ENCODE assay signal across 25 cellular contexts in the genomic region with DNA sequence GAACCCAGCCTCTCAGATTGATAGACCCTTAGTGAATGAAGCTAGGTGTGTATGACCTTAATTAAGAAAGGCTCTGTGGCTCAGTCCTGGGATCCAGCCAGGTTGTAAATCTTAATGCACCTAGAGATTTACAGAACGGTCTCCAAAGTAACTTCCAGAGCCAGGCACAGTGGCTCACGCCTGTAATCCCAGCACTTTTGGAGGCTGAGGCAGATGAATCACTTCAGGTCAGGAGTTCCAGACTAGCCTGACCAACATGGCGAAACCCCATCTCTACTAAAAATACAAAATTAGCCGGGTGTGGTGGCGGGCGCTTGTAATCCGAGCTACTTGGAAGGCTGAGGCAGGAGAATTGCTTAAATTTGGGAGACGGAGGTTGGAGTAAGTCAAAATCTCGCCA. TPM values are rescaled to one million over a fixed set of nuclear protein-coding genes. Genes with fewer than 3 reads are reported as not detected.
DNase-seq lines count a peak whose midpoint lies in the region; ATAC-seq and TF ChIP-seq lines count a peak whose summit lies in the region.
"Had no signal": no experiment of that assay in that cellular context is flagged by ENCODE, and none has a peak within 500 bp of the region (broad histone marks: within the 10 kb centered on the region; RNA-seq: fewer than 3 reads in every experiment).

No MANE protein-coding gene starts in this region.

- H3K9me3 Mint-ChIP-seq in activated T-cell treated with anti-CD3 and anti-CD28 coated beads, Interleukin-2, amount 50 U/mL, for 24 hours: no peaks in the 10 kb centered on the region
- no peaks in the 10 kb centered on the region for H3K9me3 Mint-ChIP-seq in activated T-cell treated with anti-CD3 and anti-CD28 coated beads, Interleukin-2, amount 50 U/mL, for 72 hours
- H3K9me3 Mint-ChIP-seq in stimulated activated effector memory CD8-positive, alpha-beta T cell treated with anti-CD3 and anti-CD28 coated beads, Interleukin-12 subunit alpha, Interleukin-12 subunit beta, amount 100 ng/mL, for 72 hours: no peaks in the 10 kb centered on the region
- H3K9me3 Mint-ChIP-seq: CD4-positive, alpha-beta T cell; H9; HFFc6 had no signal

- H2BK15ac ChIP-seq in IMR-90 (ENCODE audit: low read depth, low read length): no peak overlapping the region

- H3K79me1 ChIP-seq in IMR-90 (ENCODE audit: low read depth in 1 of 2, low read length in 2 of 2): peaks cover 5 to 6% of the 10 kb centered on the region in 2 experiments; a peak in 2 of 4 replicates

- WGBS in IMR-90 (ENCODE audit: extremely low coverage in 2 of 2, insufficient read length in 1 of 2), 2 experiments: 82 to 100% methylated on average over 1 of the region's 9 CpGs
- 85 to 93% methylated on average over 7 to 9 of the region's 9 CpGs for WGBS in esophagus squamous epithelium, 2 donors

- H3K36me3 ChIP-seq in IMR-90 (ENCODE audit: control insufficient read depth, insufficient read depth, low read length): peaks cover 45% of the 10 kb centered on the region
- H3K36me3 ChIP-seq in esophagus squamous epithelium: peaks cover 14 to 100% (median 30%) of the 10 kb centered on the region in 3 donors

- in situ Hi-C loops in IMR-90 (cut with MboI; ENCODE audit: low sequenced_read_pairs): no loop called here

- peaks cover 98% of the 10 kb centered on the region for H3K36me3 Mint-ChIP-seq in activated T-cell treated with anti-CD3 and anti-CD28 coated beads, Interleukin-2, amount 50 U/mL, for 24 hours (ENCODE audit: low read depth)
- H3K36me3 Mint-ChIP-seq in activated T-cell treated with anti-CD3 and anti-CD28 coated beads, Interleukin-2, amount 50 U/mL, for 72 hours (ENCODE audit: insufficient read depth in 2 of 2): peaks cover 9 to 36% of the 10 kb centered on the region in 2 donors
- peaks cover 100% of the 10 kb centered on the region for H3K36me3 Mint-ChIP-seq in stimulated activated effector memory CD8-positive, alpha-beta T cell treated with anti-CD3 and anti-CD28 coated beads, Interleukin-12 subunit alpha, Interleukin-12 subunit beta, amount 100 ng/mL, for 72 hours

- no peak overlapping the region for H3K4me2 ChIP-seq in IMR-90 (ENCODE audit: low read depth, low read length)
- H3K4me2 ChIP-seq: PC-9, SK-N-SH had no signal

- H3K4ac ChIP-seq in IMR-90 (ENCODE audit: low read depth, low read length): no peak overlapping the region

- CTCF ChIA-PET in IMR-90 (lab: Yijun Ruan, JAX): no interaction called here

- no peaks in the 10 kb centered on the region for H4K20me1 ChIP-seq in IMR-90 (ENCODE audit: insufficient read depth, low read length)

- no peaks in the 10 kb centered on the region for H3K27me3 Mint-ChIP-seq in activated T-cell treated with anti-CD3 and anti-CD28 coated beads, Interleukin-2, amount 50 U/mL, for 24 hours
- no peaks in the 10 kb centered on the region for H3K27me3 Mint-ChIP-seq in activated T-cell treated with anti-CD3 and anti-CD28 coated beads, Interleukin-2, amount 50 U/mL, for 72 hours (ENCODE audit: low read depth)
- H3K27me3 Mint-ChIP-seq: CD4-positive, alpha-beta T cell had no signal

- no peak overlapping the region for H2BK120ac ChIP-seq in IMR-90 (ENCODE audit: low read depth, low read length)

- H3K4me1 ChIP-seq in IMR-90 (ENCODE audit: control insufficient read depth, insufficient read depth, low read length) (no peaks in the 10 kb centered on the region), esophagus squamous epithelium (no peaks in the 10 kb centered on the region)
- H3K4me1 ChIP-seq: BE2C had no signal

- H3K14ac ChIP-seq in IMR-90 (replicated peaks; ENCODE audit: low read depth, low read length): no peak overlapping the region

- H2AK9ac ChIP-seq in IMR-90 (replicated peaks; ENCODE audit: low read depth, low read length, poor library complexity): no peak overlapping the region

- TF ChIP-seq CTCF in IMR-90 (conservative IDR thresholded peaks at IDR 0.05; ENCODE audit: low read depth, low read length) (no peak), esophagus squamous epithelium (IDR thresholded peaks at IDR 0.05) (no peak)

- H2AFZ ChIP-seq in IMR-90 (replicated peaks; ENCODE audit: low read length, poor library complexity): no peak overlapping the region
- H2AFZ ChIP-seq: GM23248, PC-9 had no signal

- ATAC-seq in activated T-cell treated with anti-CD3 and anti-CD28 coated beads, Interleukin-2, amount 50 U/mL, for 72 hours (replicated peaks in 1 of 2): no peak
- no peak for ATAC-seq in IMR-90 (ENCODE audit: low read depth)
- ATAC-seq in stimulated activated effector memory CD8-positive, alpha-beta T cell treated with anti-CD3 and anti-CD28 coated beads, Interleukin-12 subunit alpha, Interleukin-12 subunit beta, amount 100 ng/mL, for 72 hours: no peak

- no peak for DNase-seq in activated T-cell treated with anti-CD3 and anti-CD28 coated beads, Interleukin-2, amount 50 U/mL, for 24 hours
- DNase-seq in activated T-cell treated with anti-CD3 and anti-CD28 coated beads, Interleukin-2, amount 50 U/mL, for 72 hours: no peak
- DNase-seq in IMR-90 (no peak), iris pigment epithelial cell (ENCODE audit: low read depth) (peak; percentile 22), NCI-H2029 treated with DMSO at 0.1 percent for 48 hours (lab: John Stamatoyannopoulos, UW) (no peak), esophagus squamous epithelium (lab: John Stamatoyannopoulos, UW) (no peak)
- DNase-seq in stimulated activated effector memory CD8-positive, alpha-beta T cell treated with anti-CD3 and anti-CD28 coated beads, Interleukin-12 subunit alpha, Interleukin-12 subunit beta, amount 100 ng/mL, for 72 hours (ENCODE audit: low spot score in 2 of 2): no peak
- DNase-seq: BE2C; CD4-positive, alpha-beta T cell; COR-L47; DMS79 treated with DMSO at 0.1 percent for 48 hours; GM23248; H9; HFFc6; Kasumi-1; NCI-H1417; NCI-H1694 treated with DMSO at 0.1 percent for 48 hours; NCI-H446; NCI-H526 treated with DMSO at 0.1 percent for 48 hours; PC-9; SIG-M5; SK-N-SH had no signal

- no peak overlapping the region for H2AK5ac ChIP-seq in IMR-90 (ENCODE audit: low read depth, low read length)

- H3K4me3 ChIP-seq in IMR-90 (ENCODE audit: insufficient read depth, low read depth, low read length) (no peak overlapping the region), esophagus squamous epithelium (no peak overlapping the region)
- H3K4me3 ChIP-seq: GM23248, PC-9 had no signal

- H2BK5ac ChIP-seq in IMR-90 (ENCODE audit: low read depth, low read length, poor library complexity, severe bottlenecking): no peak overlapping the region

- TSS peak; percentile 27 for BruUV-seq in IMR-90 (replicated peaks; lab: Mats Ljungman, UMichigan)

- no peak overlapping the region for H2BK20ac ChIP-seq in IMR-90 (ENCODE audit: low read depth, low read length)

- intact Hi-C loops in IMR-90 (cut with micrococcal nuclease) (no loop called here), esophagus squamous epithelium (cut with DNase I) (no loop called here)

- no peak for TF ChIP-seq RAD21 in IMR-90 (IDR thresholded peaks at IDR 0.05; ENCODE audit: low read length)

- peaks cover 41% of the 10 kb centered on the region for H3K4me1 Mint-ChIP-seq in activated T-cell treated with anti-CD3 and anti-CD28 coated beads, Interleukin-2, amount 50 U/mL, for 24 hours (ENCODE audit: low read depth)
- peaks cover 27% of the 10 kb centered on the region for H3K4me1 Mint-ChIP-seq in activated T-cell treated with anti-CD3 and anti-CD28 coated beads, Interleukin-2, amount 50 U/mL, for 72 hours (ENCODE audit: low read depth)
- peaks cover 16% of the 10 kb centered on the region for H3K4me1 Mint-ChIP-seq in stimulated activated effector memory CD8-positive, alpha-beta T cell treated with anti-CD3 and anti-CD28 coated beads, Interleukin-12 subunit alpha, Interleukin-12 subunit beta, amount 100 ng/mL, for 72 hours
- H3K4me1 Mint-ChIP-seq: H9 had no signal

- no peak overlapping the region for H3K9ac ChIP-seq in IMR-90 (ENCODE audit: low read depth, low read length)
- H3K9ac ChIP-seq: GM23248, SK-N-SH had no signal

- no peak overlapping the region for H4K5ac ChIP-seq in IMR-90 (ENCODE audit: low read depth, low read length)

- TF ChIP-seq POLR2A in IMR-90 (IDR thresholded peaks at IDR 0.05; ENCODE audit: low read depth, low read length) (no peak), esophagus squamous epithelium (IDR thresholded peaks at IDR 0.05) (no peak)

- H4K8ac ChIP-seq in IMR-90 (ENCODE audit: low read depth in 2 of 2, low read length in 2 of 2): no peak overlapping the region

- no peak overlapping the region for H3K27ac ChIP-seq in IMR-90 (ENCODE audit: insufficient read depth, low read length)
- no peak overlapping the region for H3K27ac ChIP-seq in esophagus squamous epithelium
- H3K27ac ChIP-seq: GM23248, PC-9, RWPE1 had no signal

- no peak overlapping the region for H3K23ac ChIP-seq in IMR-90 (ENCODE audit: low read depth, low read length)

- no peak overlapping the region for H4K91ac ChIP-seq in IMR-90 (ENCODE audit: insufficient read depth, low read depth, low read length)

- H3K4me3 Mint-ChIP-seq in activated T-cell treated with anti-CD3 and anti-CD28 coated beads, Interleukin-2, amount 50 U/mL, for 24 hours: no peak overlapping the region
- no peak overlapping the region for H3K4me3 Mint-ChIP-seq in activated T-cell treated with anti-CD3 and anti-CD28 coated beads, Interleukin-2, amount 50 U/mL, for 72 hours
- H3K4me3 Mint-ChIP-seq in stimulated activated effector memory CD8-positive, alpha-beta T cell treated with anti-CD3 and anti-CD28 coated beads, Interleukin-12 subunit alpha, Interleukin-12 subunit beta, amount 100 ng/mL, for 72 hours: no peak overlapping the region
- H3K4me3 Mint-ChIP-seq: CD4-positive, alpha-beta T cell; H9; HFFc6 had no signal

- no peaks in the 10 kb centered on the region for H3K9me1 ChIP-seq in IMR-90 (ENCODE audit: insufficient read depth, low read length)

- dilution Hi-C loops in IMR-90 (cut with HindIII; ENCODE audit: low sequenced_read_pairs, unreplicated experiment): no loop called here

- H3K9me3 ChIP-seq in IMR-90 (ENCODE audit: control insufficient read depth, insufficient read depth, low read length) (no peaks in the 10 kb centered on the region), esophagus squamous epithelium (no peaks in the 10 kb centered on the region)
- H3K9me3 ChIP-seq: BE2C, SK-N-SH had no signal

- POLR2A ChIA-PET in IMR-90 (lab: Charles Lee; ENCODE audit: unreplicated experiment): no interaction called here

- H3K56ac ChIP-seq in IMR-90 (ENCODE audit: extremely low read depth, insufficient read depth, low read length): no peak overlapping the region

- H3K27me3 ChIP-seq in IMR-90 (ENCODE audit: control insufficient read depth, insufficient read depth, low read length) (no peaks in the 10 kb centered on the region), esophagus squamous epithelium (no peaks in the 10 kb centered on the region)
- H3K27me3 ChIP-seq: BE2C had no signal

- H3K18ac ChIP-seq in IMR-90 (ENCODE audit: low read depth, low read length): no peak overlapping the region

- peak overlapping the region; percentile 32 for H3K27ac Mint-ChIP-seq in activated T-cell treated with anti-CD3 and anti-CD28 coated beads, Interleukin-2, amount 50 U/mL, for 24 hours
- H3K27ac Mint-ChIP-seq in activated T-cell treated with anti-CD3 and anti-CD28 coated beads, Interleukin-2, amount 50 U/mL, for 72 hours: no peak overlapping the region
- peak overlapping the region; percentile 81 for H3K27ac Mint-ChIP-seq in stimulated activated effector memory CD8-positive, alpha-beta T cell treated with anti-CD3 and anti-CD28 coated beads, Interleukin-12 subunit alpha, Interleukin-12 subunit beta, amount 100 ng/mL, for 72 hours
- H3K27ac Mint-ChIP-seq: H9, HFFc6 had no signal

RNA-seq across cellular contexts. Expression of gene CALHM2, which starts 24.3 kb away (rescaled TPM):
- total RNA-seq in activated T-cell treated with anti-CD3 and anti-CD28 coated beads, Interleukin-2, amount 50 U/mL, for 72 hours: 10 to 100 TPM; 11.6 to 18.8 TPM
- total RNA-seq in IMR-90 (2012; rRNA removed) (2.2 and 2.5 TPM in 2 replicates), esophagus squamous epithelium (10 to 100 TPM in 2 of 4 donors, 1 to 10 TPM in 2; 5.0 to 40.1 (median 9.3) TPM)
- polyA plus RNA-seq in IMR-90 (2012; rRNA removed): 7.9 and 9.0 TPM in 2 replicates
- 7.2 and 13.4 TPM in 2 replicates for polyA plus RNA-seq in IMR-90 (2012; cell fraction: cytosol; rRNA removed)
- 7.4 and 12.8 TPM in 2 replicates for polyA plus RNA-seq in IMR-90 (2012; cell fraction: nucleus; rRNA removed; ENCODE audit: low replicate concordance)
- total RNA-seq: H9 had no signal

RNA-seq across cellular contexts. Expression of gene CALHM1, which starts 30.8 kb away (rescaled TPM):
- not detected for total RNA-seq in activated T-cell treated with anti-CD3 and anti-CD28 coated beads, Interleukin-2, amount 50 U/mL, for 72 hours
- total RNA-seq in IMR-90 (2012; rRNA removed) (not detected in 2 replicates), esophagus squamous epithelium (not detected)
- polyA plus RNA-seq in IMR-90 (2012; rRNA removed): not detected in 2 replicates
- not detected in 2 replicates for polyA plus RNA-seq in IMR-90 (2012; cell fraction: cytosol; rRNA removed)
- polyA plus RNA-seq in IMR-90 (2012; cell fraction: nucleus; rRNA removed; ENCODE audit: low replicate concordance): not detected in 2 replicates
- total RNA-seq: A673; CD4-positive, alpha-beta T cell; GM23248; HFFc6; MCF 10A; PC-9 had no signal
- polyA plus RNA-seq: SK-N-SH had no signal

RNA-seq across cellular contexts. Expression of gene PDCD11, which starts 31.4 kb away (rescaled TPM):
- 10 to 100 TPM; 41.2 to 54.0 TPM for total RNA-seq in activated T-cell treated with anti-CD3 and anti-CD28 coated beads, Interleukin-2, amount 50 U/mL, for 72 hours
- total RNA-seq in IMR-90 (2012; rRNA removed): 49.7 and 56.8 TPM in 2 replicates
- 20.0 and 20.4 TPM in 2 replicates for polyA plus RNA-seq in IMR-90 (2012; rRNA removed)
- 8.1 and 9.3 TPM in 2 replicates for polyA plus RNA-seq in IMR-90 (2012; cell fraction: cytosol; rRNA removed)
- 52.7 and 65.9 TPM in 2 replicates for polyA plus RNA-seq in IMR-90 (2012; cell fraction: nucleus; rRNA removed; ENCODE audit: low replicate concordance)
- total RNA-seq in esophagus squamous epithelium: 10 to 100 TPM; 16.7 to 32.6 (median 26.2) TPM

RNA-seq across cellular contexts. Expression of gene ATP5MK, which starts 31.6 kb away (rescaled TPM):
- 100 to 1,000 TPM; 245 to 260 TPM for total RNA-seq in activated T-cell treated with anti-CD3 and anti-CD28 coated beads, Interleukin-2, amount 50 U/mL, for 72 hours
- total RNA-seq in IMR-90 (2012; rRNA removed): 101 and 128 TPM in 2 replicates
- 73.4 and 89.8 TPM in 2 replicates for polyA plus RNA-seq in IMR-90 (2012; rRNA removed)
- polyA plus RNA-seq in IMR-90 (2012; cell fraction: cytosol; rRNA removed): 197 and 1,142 TPM in 2 replicates
- polyA plus RNA-seq in IMR-90 (2012; cell fraction: nucleus; rRNA removed; ENCODE audit: low replicate concordance): 18.2 and 129 TPM in 2 replicates
- 100 to 1,000 TPM; 264 to 497 (median 417) TPM for total RNA-seq in esophagus squamous epithelium

RNA-seq across cellular contexts. Expression of gene CALHM3, which starts 51.2 kb away (rescaled TPM):
- not detected for total RNA-seq in activated T-cell treated with anti-CD3 and anti-CD28 coated beads, Interleukin-2, amount 50 U/mL, for 72 hours
- not detected in 2 replicates for total RNA-seq in IMR-90 (2012; rRNA removed)
- polyA plus RNA-seq in IMR-90 (2012; rRNA removed): not detected in 2 replicates
- polyA plus RNA-seq in IMR-90 (2012; cell fraction: cytosol; rRNA removed): not detected in 2 replicates
- polyA plus RNA-seq in IMR-90 (2012; cell fraction: nucleus; rRNA removed; ENCODE audit: low replicate concordance): not detected in 2 replicates
- total RNA-seq in esophagus squamous epithelium: not detected
- total RNA-seq: A673; CD4-positive, alpha-beta T cell; GM23248; H9; MCF 10A had no signal
- polyA plus RNA-seq: GM23248, SK-N-SH had no signal
